ENCODE assay signal across 14 cellular contexts in genomic region chr20:41228858-41229257, GRCh38.
A peak's percentile ranks its signal among the peaks of the same experiment; 100 is the strongest.
DNase-seq lines count a peak whose midpoint lies in the region; ATAC-seq, FAIRE-seq and TF ChIP-seq lines count a peak whose summit lies in the region.
"Had no signal": no experiment of that assay in that cellular context is flagged by ENCODE, and none has a peak within 500 bp of the region (broad histone marks: within the 10 kb centered on the region; RNA-seq: fewer than 3 reads in every experiment).

No MANE protein-coding gene starts in this region.

- intact Hi-C loops in CD8-positive, alpha-beta T cell (cut with DNase I, micrococcal nuclease) = no loop called here
- intact Hi-C loops in GM12878 (cut with micrococcal nuclease; ENCODE audit: unreplicated experiment) = no loop called here

- SMC1A ChIA-PET in GM12878 (lab: Charles Lee; ENCODE audit: uncharacterized antibody, unreplicated experiment) = no interaction called here

- TF ChIP-seq CTCF in CD8-positive, alpha-beta T cell (IDR thresholded peaks at IDR 0.05) = no peak
- TF ChIP-seq CTCF in GM12878 (IDR thresholded peaks at IDR 0.05 in 2 of 3, conservative IDR thresholded peaks at IDR 0.05 in 1 of 3; ENCODE audit: control insufficient read depth in 2 of 3, extremely low read depth in 1 of 3, insufficient read depth in 1 of 3, low read depth in 3 of 3, low read length in 3 of 3) (no peak), nephron progenitor cell (IDR thresholded peaks at IDR 0.05) (no peak)

- ATAC-seq in CD8-positive, alpha-beta T cell = no peak
- ATAC-seq in HG03097 (IDR thresholded peaks at IDR 0.05; ENCODE audit: low FRiP score, unreplicated experiment) (peak; percentile 66), GM12878 (peak; percentile 64)
- ATAC-seq in activated naive CD8-positive, alpha-beta T cell treated with anti-CD3 and anti-CD28 coated beads, Interleukin-2, amount 50 U/mL, for 24 hours = no peak

- FAIRE-seq in GM19239 (lab: Jason Lieb, UNC) (peak; percentile 79), GM12878 (lab: Jason Lieb, UNC) (no peak)

- no peaks in the 10 kb centered on the region for H3K27me3 ChIP-seq in CD8-positive, alpha-beta T cell (ENCODE audit: insufficient read depth, low read length)
- no peaks in the 10 kb centered on the region for H3K27me3 ChIP-seq in GM12878 (replicated peaks in 1 of 2; ENCODE audit: control insufficient read depth in 2 of 2, insufficient read depth in 2 of 2, low read length in 1 of 2)
- no peaks in the 10 kb centered on the region for H3K27me3 ChIP-seq in MG63
- H3K27me3 ChIP-seq: adrenal gland, suprapubic skin had no signal

- CTCF ChIA-PET in CD8-positive, alpha-beta T cell (lab: Charles Lee) = no interaction called here
- CTCF ChIA-PET in GM12878 (lab: Yijun Ruan, JAX) = interaction anchor here (7.3 kb wide), 1 partner anchor 94 kb away, joined by 110 read pairs; no protein-coding TSS in a partner anchor

- RAD21 ChIA-PET in GM12878 (lab: Charles Lee; ENCODE audit: unreplicated experiment) = no interaction called here

- H3K27ac ChIP-seq in CD8-positive, alpha-beta T cell (ENCODE audit: low read depth, low read length) = no peak overlapping the region
- H3K27ac ChIP-seq in GM12878 (ENCODE audit: control insufficient read depth, insufficient read depth) = no peak overlapping the region
- H3K27ac ChIP-seq: adrenal gland, suprapubic skin had no signal

- H3K4me1 ChIP-seq in CD8-positive, alpha-beta T cell (ENCODE audit: insufficient read depth, low read length) = peaks cover 12% of the 10 kb centered on the region
- H3K4me1 ChIP-seq in GM12878 (ENCODE audit: control insufficient read depth, insufficient read depth, low read length) = no peaks in the 10 kb centered on the region

- H3K9ac ChIP-seq in GM12878 (ENCODE audit: control insufficient read depth, insufficient read depth, low read length) = no peak overlapping the region

- H3K36me3 ChIP-seq in CD8-positive, alpha-beta T cell (ENCODE audit: insufficient read depth, low read length) = no peaks in the 10 kb centered on the region
- H3K36me3 ChIP-seq in GM12878 (ENCODE audit: control insufficient read depth in 2 of 2, insufficient read depth in 2 of 2, low read length in 1 of 2) = no peaks in the 10 kb centered on the region
- peaks cover 7% of the 10 kb centered on the region; the same call in 1 of the 2 replicates for H3K36me3 ChIP-seq in MG63
- H3K36me3 ChIP-seq: adrenal gland, suprapubic skin had no signal

- no peaks in the 10 kb centered on the region for H4K20me1 ChIP-seq in GM12878 (ENCODE audit: control insufficient read depth, insufficient read depth)

- H3K36me3 Mint-ChIP-seq in CD8-positive, alpha-beta T cell = no peaks in the 10 kb centered on the region
- H3K36me3 Mint-ChIP-seq in nephron progenitor cell (ENCODE audit: low read depth) = no peaks in the 10 kb centered on the region
- H3K36me3 Mint-ChIP-seq in activated naive CD8-positive, alpha-beta T cell treated with anti-CD3 and anti-CD28 coated beads, Interleukin-2, amount 50 U/mL, for 24 hours (ENCODE audit: low read depth) = no peaks in the 10 kb centered on the region

- no peaks in the 10 kb centered on the region for H3K9me3 Mint-ChIP-seq in CD8-positive, alpha-beta T cell
- H3K9me3 Mint-ChIP-seq in nephron progenitor cell = peaks cover 4% of the 10 kb centered on the region
- H3K9me3 Mint-ChIP-seq in activated naive CD8-positive, alpha-beta T cell treated with anti-CD3 and anti-CD28 coated beads, Interleukin-2, amount 50 U/mL, for 24 hours = no peaks in the 10 kb centered on the region
- H3K9me3 Mint-ChIP-seq: activated CD4-positive, alpha-beta T cell treated with anti-CD3 and anti-CD28 coated beads, Interleukin-2, amount 10 ng/mL, durations not matched to agents 24 days and 14 days; activated T-cell treated with anti-CD3 and anti-CD28 coated beads, Interleukin-2, amount 50 U/mL, for 24 hours; central memory CD8-positive, alpha-beta T cell; nephron had no signal

- no peaks in the 10 kb centered on the region for H3K9me3 ChIP-seq in CD8-positive, alpha-beta T cell (ENCODE audit: low read length)
- H3K9me3 ChIP-seq in GM12878 (replicated peaks; ENCODE audit: control insufficient read depth, insufficient read depth, low read length) (no peaks in the 10 kb centered on the region), MG63 (no peaks in the 10 kb centered on the region)
- H3K9me3 ChIP-seq: adrenal gland, suprapubic skin had no signal

- H2AFZ ChIP-seq in GM12878 (ENCODE audit: control insufficient read depth, low read depth, low read length) = no peak overlapping the region

- DNase-seq in CD8-positive, alpha-beta T cell = no peak
- DNase-seq in GM19239 (ENCODE audit: insufficient read length, low spot score) (peak; percentile 5), GM12878 (ENCODE audit: low read depth, low spot score) (no peak), nephron progenitor cell (no peak), MG63 (no peak)
- DNase-seq in activated CD8-positive, alpha-beta memory T cell treated with anti-CD3 and anti-CD28 coated beads for 24 hours = no peak
- no peak for DNase-seq in activated naive CD8-positive, alpha-beta T cell treated with anti-CD3 and anti-CD28 coated beads, Interleukin-2, amount 50 U/mL, for 24 hours
- DNase-seq: activated CD4-positive, alpha-beta T cell treated with anti-CD3 and anti-CD28 coated beads, Interleukin-2, amount 10 ng/mL, durations not matched to agents 24 days and 14 days; activated T-cell treated with anti-CD3 and anti-CD28 coated beads, Interleukin-2, amount 50 U/mL, for 24 hours; adrenal gland had no signal

- H3K4me2 ChIP-seq in GM12878 (ENCODE audit: control insufficient read depth, insufficient read depth) = no peak overlapping the region

- H3K27me3 Mint-ChIP-seq in CD8-positive, alpha-beta T cell (ENCODE audit: low read depth) = no peaks in the 10 kb centered on the region
- H3K27me3 Mint-ChIP-seq in nephron progenitor cell (ENCODE audit: low read depth, poor library complexity) = no peaks in the 10 kb centered on the region
- H3K27me3 Mint-ChIP-seq in activated naive CD8-positive, alpha-beta T cell treated with anti-CD3 and anti-CD28 coated beads, Interleukin-2, amount 50 U/mL, for 24 hours = no peaks in the 10 kb centered on the region
- H3K27me3 Mint-ChIP-seq: activated CD4-positive, alpha-beta T cell treated with anti-CD3 and anti-CD28 coated beads, Interleukin-2, amount 10 ng/mL, durations not matched to agents 24 days and 14 days; activated T-cell treated with anti-CD3 and anti-CD28 coated beads, Interleukin-2, amount 50 U/mL, for 24 hours; central memory CD8-positive, alpha-beta T cell had no signal

- no peaks in the 10 kb centered on the region for H3K79me2 ChIP-seq in GM12878 (ENCODE audit: control insufficient read depth, insufficient read depth, low read length)

- peaks cover 23% of the 10 kb centered on the region for H3K4me1 Mint-ChIP-seq in CD8-positive, alpha-beta T cell (ENCODE audit: low read depth)
- H3K4me1 Mint-ChIP-seq in nephron progenitor cell = peaks cover 53% of the 10 kb centered on the region
- peaks cover 27% of the 10 kb centered on the region for H3K4me1 Mint-ChIP-seq in activated naive CD8-positive, alpha-beta T cell treated with anti-CD3 and anti-CD28 coated beads, Interleukin-2, amount 50 U/mL, for 24 hours

- TF ChIP-seq POLR2A in GM12878 (IDR thresholded peaks at IDR 0.05; ENCODE audit: low read depth, low read length) = no peak

- no TSS peak for BruUV-seq in GM12878 (replicated peaks; lab: Mats Ljungman, UMichigan)

- H3K4me3 Mint-ChIP-seq in CD8-positive, alpha-beta T cell = no peak overlapping the region
- no peak overlapping the region for H3K4me3 Mint-ChIP-seq in nephron progenitor cell
- H3K4me3 Mint-ChIP-seq in activated naive CD8-positive, alpha-beta T cell treated with anti-CD3 and anti-CD28 coated beads, Interleukin-2, amount 50 U/mL, for 24 hours = no peak overlapping the region
- H3K4me3 Mint-ChIP-seq: activated CD4-positive, alpha-beta T cell treated with anti-CD3 and anti-CD28 coated beads, Interleukin-2, amount 10 ng/mL, durations not matched to agents 24 days and 14 days; activated T-cell treated with anti-CD3 and anti-CD28 coated beads, Interleukin-2, amount 50 U/mL, for 24 hours; central memory CD8-positive, alpha-beta T cell; nephron had no signal

- no peak overlapping the region for H3K4me3 ChIP-seq in CD8-positive, alpha-beta T cell (ENCODE audit: low read depth, low read length)
- H3K4me3 ChIP-seq in GM12878 (no peak overlapping the region), MG63 (no peak overlapping the region)
- H3K4me3 ChIP-seq: adrenal gland, suprapubic skin had no signal

- no peak for TF ChIP-seq RAD21 in GM12878 (IDR thresholded peaks at IDR 0.05; ENCODE audit: insufficient read depth, low read depth, low read length)

- no peak for TF ChIP-seq EP300 in GM12878 (IDR thresholded peaks at IDR 0.05; ENCODE audit: borderline replicate concordance in 1 of 2, control insufficient read depth in 1 of 2, low read depth in 2 of 2, low read length in 2 of 2)

- in situ Hi-C loops in GM12878 (cut with MboI) = no loop called here

- POLR2A ChIA-PET in CD8-positive, alpha-beta T cell (lab: Charles Lee) = no interaction called here
- POLR2A ChIA-PET in GM12878 (lab: Charles Lee) = no interaction called here

- peak overlapping the region; percentile 50 for H3K27ac Mint-ChIP-seq in CD8-positive, alpha-beta T cell
- H3K27ac Mint-ChIP-seq in nephron progenitor cell = no peak overlapping the region
- no peak overlapping the region for H3K27ac Mint-ChIP-seq in activated naive CD8-positive, alpha-beta T cell treated with anti-CD3 and anti-CD28 coated beads, Interleukin-2, amount 50 U/mL, for 24 hours
- H3K27ac Mint-ChIP-seq: activated CD4-positive, alpha-beta T cell treated with anti-CD3 and anti-CD28 coated beads, Interleukin-2, amount 10 ng/mL, durations not matched to agents 24 days and 14 days; activated T-cell treated with anti-CD3 and anti-CD28 coated beads, Interleukin-2, amount 50 U/mL, for 24 hours; nephron had no signal

TF ChIP-seq in GM12878, 131 proteins besides CTCF, POLR2A, EP300 and RAD21 (continues in another document):
- TF ChIP-seq RELB (IDR thresholded peaks at IDR 0.05; ENCODE audit: low read depth) = 0 out of 2 replicates have a peak, but pooled peaks have one; percentile 17

Comparison
In these comparisons a context has a peak if more than half of its experiments do, and no peak if none do; other contexts are left out.
1. ATAC-seq: peak in HG03097 (single experiment) and GM12878 (single experiment); none in CD8-positive, alpha-beta T cell (single experiment) and activated naive CD8-positive, alpha-beta T cell treated with anti-CD3 and anti-CD28 coated beads, Interleukin-2, amount 50 U/mL, for 24 hours (single experiment).